In genomic region chr22:45553333-45554039, GRCh38 we compare ENCODE assay signal across 8 cellular contexts. TPM values are rescaled to one million over a fixed set of nuclear protein-coding genes. Genes with fewer than 3 reads are reported as not detected.
A peak's percentile ranks its signal among the peaks of the same experiment; 100 is the strongest.
DNase-seq lines count a peak whose midpoint lies in the region; ATAC-seq and TF ChIP-seq lines count a peak whose summit lies in the region.

No MANE protein-coding gene starts in this region.

- H3K36me3 Mint-ChIP-seq in CD14-positive monocyte (no peaks in the 10 kb centered on the region), natural killer cell (no peaks in the 10 kb centered on the region)
- H3K36me3 Mint-ChIP-seq in activated T-cell treated with anti-CD3 and anti-CD28 coated beads, Interleukin-2, amount 50 U/mL, for 72 hours (ENCODE audit: insufficient read depth in 2 of 2), result no peaks in the 10 kb centered on the region

- H3K27me3 Mint-ChIP-seq in CD14-positive monocyte (ENCODE audit: low read depth in 3 of 3) (peaks cover 12 to 14% (median 13%) of the 10 kb centered on the region in 3 donors), natural killer cell (ENCODE audit: low read depth in 2 of 2) (peaks cover 6 to 17% of the 10 kb centered on the region in 2 donors)
- peaks cover 6% of the 10 kb centered on the region for H3K27me3 Mint-ChIP-seq in activated T-cell treated with anti-CD3 and anti-CD28 coated beads, Interleukin-2, amount 50 U/mL, for 72 hours (ENCODE audit: low read depth)

- H3K27ac Mint-ChIP-seq in CD14-positive monocyte, result peak overlapping the region in 1 of 7 donors; percentile 16
- no peak overlapping the region for H3K27ac Mint-ChIP-seq in activated T-cell treated with anti-CD3 and anti-CD28 coated beads, Interleukin-2, amount 50 U/mL, for 72 hours
- H3K27ac Mint-ChIP-seq in natural killer cell, result no peak overlapping the region

- peak in 1 of 2 donors; percentile 41 for ATAC-seq in activated T-cell treated with anti-CD3 and anti-CD28 coated beads, Interleukin-2, amount 50 U/mL, for 72 hours (replicated peaks in 1 of 2)
- ATAC-seq in natural killer cell, result peak; percentile 36 to 61 (median 54)
- no peak for ATAC-seq in HG02610 (IDR thresholded peaks at IDR 0.05; ENCODE audit: unreplicated experiment)

- DNase-seq in CD14-positive monocyte (ENCODE audit: low spot score) (no peak), HPDE6-E6E7 (ENCODE audit: extremely low spot score) (peak; percentile 70), NOMO-1 treated with DMSO at 0.1 percent for 48 hours (lab: John Stamatoyannopoulos, UW; ENCODE audit: unreplicated experiment) (peak; percentile 43), fibroblast of peridontal ligament (ENCODE audit: extremely low read depth) (peak; percentile 96), natural killer cell (peak; percentile 35), substantia nigra (lab: John Stamatoyannopoulos, UW) (peak in 43 of 49 donors; percentile 11 to 80 (median 60))
- DNase-seq in activated T-cell treated with anti-CD3 and anti-CD28 coated beads, Interleukin-2, amount 50 U/mL, for 72 hours, result peak; percentile 57 to 66

- peak overlapping the region in 1 of 2 donors; percentile 60 for H3K4me3 Mint-ChIP-seq in CD14-positive monocyte
- H3K4me3 Mint-ChIP-seq in activated T-cell treated with anti-CD3 and anti-CD28 coated beads, Interleukin-2, amount 50 U/mL, for 72 hours, result no peak overlapping the region
- H3K4me3 Mint-ChIP-seq in natural killer cell, result no peak overlapping the region

- no peak overlapping the region for H3K27ac ChIP-seq in substantia nigra (ENCODE audit: low read depth, low read length, poor library complexity, severe bottlenecking)

- intact Hi-C loops in CD14-positive monocyte (cut with micrococcal nuclease) (loop anchor here (5.0 to 10.0 kb wide), 2 partner anchors 286 to 459 kb away; no protein-coding TSS in a partner anchor), natural killer cell (cut with micrococcal nuclease) (loop anchor here (5.0 kb wide), 1 partner anchor 281 kb away; no protein-coding TSS in a partner anchor)

- H3K4me1 Mint-ChIP-seq in CD14-positive monocyte, result peaks cover 7% of the 10 kb centered on the region
- H3K4me1 Mint-ChIP-seq in activated T-cell treated with anti-CD3 and anti-CD28 coated beads, Interleukin-2, amount 50 U/mL, for 72 hours (ENCODE audit: low read depth), result no peaks in the 10 kb centered on the region
- no peaks in the 10 kb centered on the region for H3K4me1 Mint-ChIP-seq in natural killer cell

- TF ChIP-seq CTCF in CD14-positive monocyte (IDR thresholded peaks at IDR 0.05) (peak; percentile 81), natural killer cell (IDR thresholded peaks at IDR 0.05) (peak; percentile 53)

- H3K9me3 Mint-ChIP-seq in CD14-positive monocyte, result peaks cover 0 to 8% (median 5%) of the 10 kb centered on the region in 7 donors
- no peaks in the 10 kb centered on the region for H3K9me3 Mint-ChIP-seq in activated T-cell treated with anti-CD3 and anti-CD28 coated beads, Interleukin-2, amount 50 U/mL, for 72 hours
- H3K9me3 Mint-ChIP-seq in natural killer cell, result no peaks in the 10 kb centered on the region

RNA-seq across cellular contexts. Expression of gene FBLN1, which starts 50.8 kb away (rescaled TPM):
- under 1 TPM in 1 of 2 donors, not detected in 1; 0.17 TPM for polyA plus RNA-seq in CD14-positive monocyte
- not detected for total RNA-seq in activated T-cell treated with anti-CD3 and anti-CD28 coated beads, Interleukin-2, amount 50 U/mL, for 72 hours
- total RNA-seq in natural killer cell, result under 1 TPM in 1 of 3 donors, not detected in 2; 0.58 TPM
